In genomic region chr5:169195601-169196000, GRCh38 we compare ENCODE assay signal across 20 cellular contexts.
DNase-seq lines count a peak whose midpoint lies in the region; ATAC-seq and TF ChIP-seq lines count a peak whose summit lies in the region.
"Had no signal": no experiment of that assay in that cellular context is flagged by ENCODE, and none has a peak within 500 bp of the region (broad histone marks: within the 10 kb centered on the region; RNA-seq: fewer than 3 reads in every experiment).

No MANE protein-coding gene starts in this region.

- H3K27ac ChIP-seq in brain microvascular endothelial cell (no peak overlapping the region), foreskin keratinocyte (no peak overlapping the region)
- H3K27ac ChIP-seq: KMS-11, RWPE1, SJCRH30 had no signal

- peak; percentile 29 for ATAC-seq in foreskin keratinocyte
- ATAC-seq: CD8-positive, alpha-beta T cell had no signal

- in situ Hi-C loops in brain microvascular endothelial cell (cut with HindIII; ENCODE audit: low pct_ligation_motif_present, low sequenced_read_pairs), result no loop called here

- no peak overlapping the region for H3K4me3 ChIP-seq in brain microvascular endothelial cell (ENCODE audit: low read depth, low read length)
- H3K4me3 ChIP-seq: SJCRH30 had no signal

- H3K36me3 ChIP-seq in brain microvascular endothelial cell (replicated peaks), result no peaks in the 10 kb centered on the region
- H3K36me3 ChIP-seq: SJCRH30 had no signal

- DNase-seq in A172 (ENCODE audit: low spot score), result peak; percentile 35
- peak; percentile 57 for DNase-seq in NCI-H226
- DNase-seq in brain microvascular endothelial cell, result peak; percentile 27
- no peak for DNase-seq in foreskin keratinocyte
- no peak for DNase-seq in activated CD4-positive, alpha-beta T cell treated with anti-CD3 and anti-CD28 coated beads, Interleukin-2, amount 50 U/mL, for 1 hour
- no peak for DNase-seq in NCI-H524 treated with DMSO at 0.1 percent for 48 hours (lab: John Stamatoyannopoulos, UW)
- DNase-seq in T-helper 2 cell treated with Interferon-gamma antibody and Interleukin-4, amounts not matched to agents 5 μg/mL and 100 μg/mL, for 36 hours (ENCODE audit: low spot score), result no peak
- DNase-seq in stimulated activated naive CD4-positive, alpha-beta T cell treated with Interleukin-2 at 50 U/mL for 16 hours (lab: John Stamatoyannopoulos, UW), result no peak
- DNase-seq: 8988T; CD8-positive, alpha-beta T cell; GDM1; HFFc6; MM.1S; NCI-H1105; NCI-H1694; NCI-H69; OCI-M1; SJCRH30 had no signal

- no peaks in the 10 kb centered on the region for H3K9me3 Mint-ChIP-seq in T-helper 2 cell treated with Interferon-gamma antibody and Interleukin-4, amounts not matched to agents 5 μg/mL and 100 μg/mL, for 36 hours
- H3K9me3 Mint-ChIP-seq: CD8-positive, alpha-beta T cell had no signal

- no peaks in the 10 kb centered on the region for H3K27me3 Mint-ChIP-seq in T-helper 2 cell treated with Interferon-gamma antibody and Interleukin-4, amounts not matched to agents 5 μg/mL and 100 μg/mL, for 36 hours (ENCODE audit: low read depth)

- H3K4me3 Mint-ChIP-seq in T-helper 2 cell treated with Interferon-gamma antibody and Interleukin-4, amounts not matched to agents 5 μg/mL and 100 μg/mL, for 36 hours, result no peak overlapping the region
- H3K4me3 Mint-ChIP-seq: CD8-positive, alpha-beta T cell; HFFc6 had no signal

- H3K4me1 ChIP-seq in foreskin keratinocyte, result no peaks in the 10 kb centered on the region
- H3K4me1 ChIP-seq: SJCRH30 had no signal

- no peak overlapping the region for H3K27ac Mint-ChIP-seq in T-helper 2 cell treated with Interferon-gamma antibody and Interleukin-4, amounts not matched to agents 5 μg/mL and 100 μg/mL, for 36 hours
- H3K27ac Mint-ChIP-seq: CD8-positive, alpha-beta T cell; HFFc6 had no signal

- H3K36me3 Mint-ChIP-seq in T-helper 2 cell treated with Interferon-gamma antibody and Interleukin-4, amounts not matched to agents 5 μg/mL and 100 μg/mL, for 36 hours (ENCODE audit: low read depth), result no peaks in the 10 kb centered on the region
- H3K36me3 Mint-ChIP-seq: CD8-positive, alpha-beta T cell had no signal

- TF ChIP-seq CTCF in brain microvascular endothelial cell (IDR thresholded peaks at IDR 0.05; ENCODE audit: low read depth, low read length, missing control alignments) (no peak), foreskin keratinocyte (conservative IDR thresholded peaks at IDR 0.05) (no peak)

- H3K27me3 ChIP-seq in brain microvascular endothelial cell (replicated peaks), result no peaks in the 10 kb centered on the region
- no peaks in the 10 kb centered on the region for H3K27me3 ChIP-seq in foreskin keratinocyte
- H3K27me3 ChIP-seq: SJCRH30 had no signal

- no peaks in the 10 kb centered on the region for H3K4me1 Mint-ChIP-seq in T-helper 2 cell treated with Interferon-gamma antibody and Interleukin-4, amounts not matched to agents 5 μg/mL and 100 μg/mL, for 36 hours (ENCODE audit: low read depth)

Comparison
In these comparisons a context has a peak if more than half of its experiments do, and no peak if none do; other contexts are left out.
1. DNase-seq: peak in A172 (single experiment), NCI-H226 (single experiment) and brain microvascular endothelial cell (single experiment); none in foreskin keratinocyte (0 of 2), activated CD4-positive, alpha-beta T cell treated with anti-CD3 and anti-CD28 coated beads, Interleukin-2, amount 50 U/mL, for 1 hour (single experiment), NCI-H524 treated with DMSO at 0.1 percent for 48 hours (single experiment), T-helper 2 cell treated with Interferon-gamma antibody and Interleukin-4, amounts not matched to agents 5 μg/mL and 100 μg/mL, for 36 hours (single experiment) and stimulated activated naive CD4-positive, alpha-beta T cell treated with Interleukin-2 at 50 U/mL for 16 hours (single experiment).